In genomic region chr1:226309398-226310122, GRCh38 we compare ENCODE assay signal across 1 cellular context.
TF ChIP-seq lines count a peak whose summit lies in the region.

No MANE protein-coding gene starts in this region.

TF ChIP-seq in HepG2, 621 proteins besides CTCF, POLR2A, EP300 and RAD21 (continued from another document and continues in another):
- TF ChIP-seq ZBTB25 (CRISPR knock-in tag; IDR thresholded peaks at IDR 0.05) (no peak), MED1 (CRISPR knock-in tag; IDR thresholded peaks at IDR 0.05) (0 out of 2 replicates have a peak, but pooled peaks have one; percentile 21), ZBTB49 (CRISPR knock-in tag; IDR thresholded peaks at IDR 0.05; ENCODE audit: borderline replicate concordance) (no peak), ETV5 (CRISPR knock-in tag; IDR thresholded peaks at IDR 0.05; ENCODE audit: borderline replicate concordance) (no peak; the same call in 1 of the 2 replicates), PHB2 (IDR thresholded peaks at IDR 0.05; ENCODE audit: partially characterized antibody) (no peak), HDAC1 (CRISPR knock-in tag; IDR thresholded peaks at IDR 0.05) (no peak), THRA (CRISPR knock-in tag; IDR thresholded peaks at IDR 0.05; ENCODE audit: borderline replicate concordance) (0 out of 2 replicates have a peak, but pooled peaks have one; percentile 16), SPEN (CRISPR knock-in tag; IDR thresholded peaks at IDR 0.05; ENCODE audit: low read depth) (no peak), GTF3A (CRISPR knock-in tag; conservative IDR thresholded peaks at IDR 0.05) (no peak), ZSCAN20 (CRISPR knock-in tag; IDR thresholded peaks at IDR 0.05; ENCODE audit: borderline replicate concordance) (no peak), ZNF143 (CRISPR knock-in tag; IDR thresholded peaks at IDR 0.05) (peak; percentile 65; the same call in 1 of the 2 replicates), ZNF580 (CRISPR knock-in tag; IDR thresholded peaks at IDR 0.05; ENCODE audit: borderline replicate concordance, low read depth) (no peak), PATZ1 (CRISPR knock-in tag; IDR thresholded peaks at IDR 0.05) (peak; percentile 58; the same call in 1 of the 2 replicates), SMARCC2 (IDR thresholded peaks at IDR 0.05) (no peak), DMAP1 (CRISPR knock-in tag; IDR thresholded peaks at IDR 0.05) (0 out of 2 replicates have a peak, but pooled peaks have one; percentile 22), ZNF619 (CRISPR knock-in tag; IDR thresholded peaks at IDR 0.05) (0 out of 2 replicates have a peak, but pooled peaks have one; percentile 4), ZFP91 (CRISPR knock-in tag; IDR thresholded peaks at IDR 0.05; ENCODE audit: borderline replicate concordance) (0 out of 2 replicates have a peak, but pooled peaks have one; percentile 12), HNRNPLL (IDR thresholded peaks at IDR 0.05; ENCODE audit: low read depth, low read length, poor library complexity, severe bottlenecking) (peak; percentile 96), ZMAT3 (CRISPR knock-in tag; conservative IDR thresholded peaks at IDR 0.05) (no peak), ZNF235 (CRISPR knock-in tag; IDR thresholded peaks at IDR 0.05; ENCODE audit: borderline replicate concordance) (0 out of 2 replicates have a peak, but pooled peaks have one; percentile 11), RXRB (CRISPR knock-in tag; IDR thresholded peaks at IDR 0.05; ENCODE audit: borderline replicate concordance) (no peak), RERE (CRISPR knock-in tag; IDR thresholded peaks at IDR 0.05; ENCODE audit: low read depth) (0 out of 2 replicates have a peak, but pooled peaks have one; percentile 12), ZNF557 (CRISPR knock-in tag; IDR thresholded peaks at IDR 0.05) (0 out of 2 replicates have a peak, but pooled peaks have one; percentile 13), HHEX (CRISPR knock-in tag; IDR thresholded peaks at IDR 0.05) (no peak), FOSL2 (CRISPR knock-in tag; IDR thresholded peaks at IDR 0.05) (no peak), ZNF687 (CRISPR knock-in tag; IDR thresholded peaks at IDR 0.05) (peak; percentile 82), LRRFIP1 (CRISPR knock-in tag; conservative IDR thresholded peaks at IDR 0.05) (no peak), LCORL (IDR thresholded peaks at IDR 0.05) (no peak), LCORL (CRISPR knock-in tag; IDR thresholded peaks at IDR 0.05) (0 out of 2 replicates have a peak, but pooled peaks have one; percentile 33), ZNF367 (CRISPR knock-in tag; IDR thresholded peaks at IDR 0.05; ENCODE audit: borderline replicate concordance) (no peak), ZEB1 (IDR thresholded peaks at IDR 0.05; ENCODE audit: insufficient replicate concordance, low read depth) (peak; percentile 28)
